ENCODE assay signal across 9 cellular contexts in genomic region chr7:151687523-151688235, GRCh38.
DNase-seq lines count a peak whose midpoint lies in the region; ATAC-seq, FAIRE-seq and TF ChIP-seq lines count a peak whose summit lies in the region.
"Had no signal": no experiment of that assay in that cellular context is flagged by ENCODE, and none has a peak within 500 bp of the region (broad histone marks: within the 10 kb centered on the region; RNA-seq: fewer than 3 reads in every experiment).

No MANE protein-coding gene starts in this region.

- peak overlapping the region; percentile 45 for H3K4me3 Mint-ChIP-seq in Calu3 (ENCODE audit: low read depth, unreplicated experiment)
- H3K4me3 Mint-ChIP-seq in activated CD4-positive, alpha-beta T cell treated with anti-CD3 and anti-CD28 coated beads for 36 hours, result no peak overlapping the region
- H3K4me3 Mint-ChIP-seq: dendritic cell treated with granulocyte-macrophage colony-stimulating factor and Interleukin-4, amounts not matched to agents 40 ng/mL and 50 ng/mL, for 4 days had no signal

- peaks cover 41% of the 10 kb centered on the region for H3K4me1 Mint-ChIP-seq in Calu3 (ENCODE audit: low read depth, unreplicated experiment)
- H3K4me1 Mint-ChIP-seq in activated CD4-positive, alpha-beta T cell treated with anti-CD3 and anti-CD28 coated beads for 36 hours, result no peaks in the 10 kb centered on the region

- H3K27me3 ChIP-seq in pancreas, result no peaks in the 10 kb centered on the region

- H3K27me3 Mint-ChIP-seq in Calu3 (ENCODE audit: unreplicated experiment), result no peaks in the 10 kb centered on the region
- no peaks in the 10 kb centered on the region for H3K27me3 Mint-ChIP-seq in activated CD4-positive, alpha-beta T cell treated with anti-CD3 and anti-CD28 coated beads for 36 hours
- H3K27me3 Mint-ChIP-seq: dendritic cell treated with granulocyte-macrophage colony-stimulating factor and Interleukin-4, amounts not matched to agents 40 ng/mL and 50 ng/mL, for 4 days had no signal

- FAIRE-seq in pancreas (lab: Jason Lieb, UNC) (no peak), frontal cortex (lab: Jason Lieb, UNC) (no peak)

- no peaks in the 10 kb centered on the region for H3K9me3 Mint-ChIP-seq in Calu3 (ENCODE audit: low read depth, unreplicated experiment)
- H3K9me3 Mint-ChIP-seq in activated CD4-positive, alpha-beta T cell treated with anti-CD3 and anti-CD28 coated beads for 36 hours (ENCODE audit: low read depth), result no peaks in the 10 kb centered on the region
- H3K9me3 Mint-ChIP-seq: dendritic cell treated with granulocyte-macrophage colony-stimulating factor and Interleukin-4, amounts not matched to agents 40 ng/mL and 50 ng/mL, for 4 days had no signal

- no peaks in the 10 kb centered on the region for H3K36me3 ChIP-seq in pancreas

- intact Hi-C loops in Calu3 (cut with micrococcal nuclease; ENCODE audit: unreplicated experiment), result no loop called here
- intact Hi-C loops in pancreas (cut with DNase I), result no loop called here
- intact Hi-C loops in activated CD4-positive, alpha-beta T cell treated with anti-CD3 and anti-CD28 coated beads for 36 hours (cut with DNase I, micrococcal nuclease), result no loop called here

- peak overlapping the region; percentile 83 for H3K27ac Mint-ChIP-seq in Calu3 (ENCODE audit: unreplicated experiment)
- no peak overlapping the region for H3K27ac Mint-ChIP-seq in activated CD4-positive, alpha-beta T cell treated with anti-CD3 and anti-CD28 coated beads for 36 hours
- H3K27ac Mint-ChIP-seq: dendritic cell treated with granulocyte-macrophage colony-stimulating factor and Interleukin-4, amounts not matched to agents 40 ng/mL and 50 ng/mL, for 4 days had no signal

- H3K36me3 Mint-ChIP-seq in Calu3 (ENCODE audit: insufficient read depth, unreplicated experiment), result peaks cover 5% of the 10 kb centered on the region
- H3K36me3 Mint-ChIP-seq in activated CD4-positive, alpha-beta T cell treated with anti-CD3 and anti-CD28 coated beads for 36 hours (ENCODE audit: low read depth), result no peaks in the 10 kb centered on the region

- peak overlapping the region; percentile 89 for H3K27ac ChIP-seq in RWPE1
- H3K27ac ChIP-seq in pancreas, result peak overlapping the region in 2 of 4 donors; percentile 3 to 23

- WGBS in pancreas, 2 donors, result 59 to 60% methylated on average over 15 to 16 of the region's 16 CpGs

- BruUV-seq in Calu3 (replicated peaks; lab: Mats Ljungman, UMichigan), result no TSS peak

- peaks cover 0 to 4% (median 0%) of the 10 kb centered on the region in 3 donors for H3K4me1 ChIP-seq in pancreas

- no peaks in the 10 kb centered on the region for H3K9me3 ChIP-seq in pancreas

- POLR2A ChIA-PET in RWPE1 (lab: Yijun Ruan, JAX; ENCODE audit: low non-redundant PET), result no interaction called here
- POLR2A ChIA-PET in activated CD4-positive, alpha-beta T cell treated with anti-CD3 and anti-CD28 coated beads for 36 hours (lab: Charles Lee), result no interaction called here

- CTCF ChIA-PET in Calu3 (lab: Charles Lee) (interaction anchor here (0.6 kb wide), 1 partner anchor 786 kb away, joined by 3 read pairs; no protein-coding TSS in a partner anchor), RWPE1 (lab: Yijun Ruan, JAX) (no interaction called here)
- CTCF ChIA-PET in activated CD4-positive, alpha-beta T cell treated with anti-CD3 and anti-CD28 coated beads for 36 hours (lab: Charles Lee), result no interaction called here

- no peak overlapping the region for H3K4me3 ChIP-seq in foreskin fibroblast (ENCODE audit: low read depth in 1 of 2, low read length in 2 of 2)
- H3K4me3 ChIP-seq in pancreas, result no peak overlapping the region

- peak; percentile 60 to 75 (median 70) for ATAC-seq in pancreas
- no peak for ATAC-seq in activated CD4-positive, alpha-beta T cell treated with anti-CD3 and anti-CD28 coated beads for 36 hours
- no peak for ATAC-seq in HG02623 (IDR thresholded peaks at IDR 0.05; ENCODE audit: unreplicated experiment)

- no peak for TF ChIP-seq CTCF in Calu3 (IDR thresholded peaks at IDR 0.05; ENCODE audit: unreplicated experiment)
- no peak for TF ChIP-seq CTCF in RWPE1 (conservative IDR thresholded peaks at IDR 0.05; ENCODE audit: low read depth)
- TF ChIP-seq CTCF in foreskin fibroblast (IDR thresholded peaks at IDR 0.05; ENCODE audit: low read depth, low read length), result no peak
- TF ChIP-seq CTCF in pancreas (IDR thresholded peaks at IDR 0.05), result no peak

- DNase-seq in Calu3 (peak; percentile 89), RWPE1 (ENCODE audit: low spot score) (peak; percentile 98), foreskin fibroblast (peak; percentile 95 to 96), pancreas (peak in 4 of 6 donors; percentile 52 to 61 (median 59)), NCI-H2171 (lab: John Stamatoyannopoulos, UW) (no peak), frontal cortex (ENCODE audit: low spot score in 2 of 2) (no peak)
- DNase-seq in activated CD4-positive, alpha-beta T cell treated with anti-CD3 and anti-CD28 coated beads for 36 hours, result no peak

Comparison
In these comparisons a context has a peak if more than half of its experiments do, and no peak if none do; other contexts are left out.
1. DNase-seq: peak in Calu3 (single experiment), RWPE1 (single experiment), foreskin fibroblast (2 of 2) and pancreas (4 of 6); none in activated CD4-positive, alpha-beta T cell treated with anti-CD3 and anti-CD28 coated beads for 36 hours (single experiment), NCI-H2171 (single experiment) and frontal cortex (0 of 2).
2. ATAC-seq: peak in pancreas (4 of 4); none in activated CD4-positive, alpha-beta T cell treated with anti-CD3 and anti-CD28 coated beads for 36 hours (single experiment) and HG02623 (single experiment).